In the genomic region with DNA sequence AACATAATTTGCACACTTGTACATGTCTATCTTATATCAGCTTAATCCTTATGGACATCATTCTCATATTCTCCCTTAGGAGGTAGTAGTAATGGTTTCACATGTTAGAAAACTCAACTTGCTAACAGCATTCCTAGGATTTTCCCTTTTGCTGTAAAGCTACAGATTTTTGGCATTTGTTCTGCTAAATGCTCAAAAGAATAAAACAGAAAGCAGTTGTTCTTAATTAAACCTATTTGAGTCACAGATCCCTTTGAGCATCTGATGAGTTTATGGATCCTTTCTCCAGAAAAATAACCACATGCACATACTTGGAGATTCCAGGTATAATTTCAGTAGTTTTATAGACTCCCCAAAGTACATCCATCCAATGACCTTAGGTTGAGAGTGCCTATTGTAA, we compare ENCODE assay signal across 23 cellular contexts.
DNase-seq lines count a peak whose midpoint lies in the region; ATAC-seq, FAIRE-seq and TF ChIP-seq lines count a peak whose summit lies in the region.
"Had no signal": no experiment of that assay in that cellular context is flagged by ENCODE, and none has a peak within 500 bp of the region (broad histone marks: within the 10 kb centered on the region; RNA-seq: fewer than 3 reads in every experiment).

No MANE protein-coding gene starts in this region.

- intact Hi-C loops in vagina (cut with DNase I), result no loop called here

- peak; percentile 68 for FAIRE-seq in endometrium (lab: Jason Lieb, UNC)
- FAIRE-seq: A549 had no signal

- no peaks in the 10 kb centered on the region for H3K79me1 ChIP-seq in mesenchymal stem cell (replicated peaks; ENCODE audit: low read length, poor library complexity, severe bottlenecking)

- H3F3A ChIP-seq in GM23338 (replicated peaks; ENCODE audit: low read depth), result no peaks in the 10 kb centered on the region

- H3K14ac ChIP-seq in mesenchymal stem cell (ENCODE audit: low read length in 2 of 2), result no peak overlapping the region

- POLR2A ChIA-PET in activated CD4-positive, alpha-beta memory T cell treated with anti-CD3 and anti-CD28 coated beads, Interleukin-2, amount 10 ng/mL, durations not matched to agents 7 days and 5 days (lab: Charles Lee), result no interaction called here

- H3K18ac ChIP-seq in mesenchymal stem cell (ENCODE audit: low read depth in 1 of 2, low read length in 2 of 2), result no peak overlapping the region

- H3K9me2 ChIP-seq in GM23338 (ENCODE audit: insufficient read depth), result no peaks in the 10 kb centered on the region

- DNase-seq in AG20443 (ENCODE audit: low spot score), result peak; percentile 26
- no peak for DNase-seq in GM23338 (ENCODE audit: low spot score)
- no peak for DNase-seq in mesenchymal stem cell
- DNase-seq in NCI-H226, result no peak
- DNase-seq in activated CD4-positive, alpha-beta memory T cell treated with anti-CD3 and anti-CD28 coated beads, Interleukin-2, amount 10 ng/mL, durations not matched to agents 7 days and 5 days, result no peak
- no peak for DNase-seq in vagina (ENCODE audit: extremely low spot score in 2 of 2)
- DNase-seq: AML-193; Calu3; CD8-positive, alpha-beta memory T cell; DMS153; GDM1; H9; MV-4-11; NCI-H1105 treated with DMSO at 0.1 percent for 48 hours; NCI-H2029 treated with DMSO at 0.1 percent for 48 hours; NCI-H345; NCI-H524 treated with DMSO at 0.1 percent for 48 hours; NCI-H82 had no signal

- H3K4ac ChIP-seq in mesenchymal stem cell (ENCODE audit: low read depth in 1 of 2, low read length in 2 of 2), result peak overlapping the region in 1 of 2 experiments; percentile 58

- no peak for TF ChIP-seq POLR2A in vagina (IDR thresholded peaks at IDR 0.05)

- no peaks in the 10 kb centered on the region for H3K9me3 Mint-ChIP-seq in GM23338
- no peaks in the 10 kb centered on the region for H3K9me3 Mint-ChIP-seq in activated CD4-positive, alpha-beta memory T cell treated with anti-CD3 and anti-CD28 coated beads, Interleukin-2, amount 10 ng/mL, durations not matched to agents 7 days and 5 days
- H3K9me3 Mint-ChIP-seq: CD8-positive, alpha-beta memory T cell; H9 had no signal

- H3K27ac Mint-ChIP-seq in GM23338, result no peak overlapping the region
- H3K27ac Mint-ChIP-seq in activated CD4-positive, alpha-beta memory T cell treated with anti-CD3 and anti-CD28 coated beads, Interleukin-2, amount 10 ng/mL, durations not matched to agents 7 days and 5 days, result no peak overlapping the region
- H3K27ac Mint-ChIP-seq: CD8-positive, alpha-beta memory T cell; H9; IgD-negative memory B cell had no signal

- H2BK120ac ChIP-seq in mesenchymal stem cell (ENCODE audit: low read depth, low read length), result no peak overlapping the region

- no peaks in the 10 kb centered on the region for H4K20me1 ChIP-seq in GM23338 (replicated peaks; ENCODE audit: insufficient read depth)

- ATAC-seq in GM23338, result no peak
- ATAC-seq: A549, Panc1 had no signal

- H3K4me1 Mint-ChIP-seq in GM23338, result no peaks in the 10 kb centered on the region
- H3K4me1 Mint-ChIP-seq in activated CD4-positive, alpha-beta memory T cell treated with anti-CD3 and anti-CD28 coated beads, Interleukin-2, amount 10 ng/mL, durations not matched to agents 7 days and 5 days, result no peaks in the 10 kb centered on the region
- H3K4me1 Mint-ChIP-seq: CD8-positive, alpha-beta memory T cell had no signal

- H3K36me3 Mint-ChIP-seq in GM23338 (ENCODE audit: low read depth), result no peaks in the 10 kb centered on the region
- H3K36me3 Mint-ChIP-seq in activated CD4-positive, alpha-beta memory T cell treated with anti-CD3 and anti-CD28 coated beads, Interleukin-2, amount 10 ng/mL, durations not matched to agents 7 days and 5 days (ENCODE audit: low read depth), result no peaks in the 10 kb centered on the region
- H3K36me3 Mint-ChIP-seq: CD8-positive, alpha-beta memory T cell; IgD-negative memory B cell had no signal

- H3K4me2 ChIP-seq in GM23338 (no peak overlapping the region), mesenchymal stem cell (ENCODE audit: low read length, poor library complexity, severe bottlenecking) (no peak overlapping the region)
- H3K4me2 ChIP-seq: A549 had no signal

- H3K27me3 Mint-ChIP-seq in GM23338 (ENCODE audit: insufficient read depth, low read depth, poor library complexity), result no peaks in the 10 kb centered on the region
- H3K27me3 Mint-ChIP-seq in activated CD4-positive, alpha-beta memory T cell treated with anti-CD3 and anti-CD28 coated beads, Interleukin-2, amount 10 ng/mL, durations not matched to agents 7 days and 5 days, result peaks cover 2% of the 10 kb centered on the region

- H3K4me1 ChIP-seq in GM23338 (ENCODE audit: insufficient read depth), result no peaks in the 10 kb centered on the region
- H3K4me1 ChIP-seq in mesenchymal stem cell (ENCODE audit: control insufficient read depth, insufficient read depth, low read depth, low read length), result no peaks in the 10 kb centered on the region
- no peaks in the 10 kb centered on the region for H3K4me1 ChIP-seq in vagina

- H3K27me3 ChIP-seq in GM23338 (ENCODE audit: insufficient read depth) (no peaks in the 10 kb centered on the region), mesenchymal stem cell (ENCODE audit: control insufficient read depth in 1 of 2, insufficient read depth in 1 of 2, low read length in 2 of 2) (no peaks in the 10 kb centered on the region), vagina (no peaks in the 10 kb centered on the region)

- no peak overlapping the region for H3K4me3 Mint-ChIP-seq in GM23338
- H3K4me3 Mint-ChIP-seq in activated CD4-positive, alpha-beta memory T cell treated with anti-CD3 and anti-CD28 coated beads, Interleukin-2, amount 10 ng/mL, durations not matched to agents 7 days and 5 days, result no peak overlapping the region
- H3K4me3 Mint-ChIP-seq: CD8-positive, alpha-beta memory T cell; H9; IgD-negative memory B cell had no signal

- H2BK12ac ChIP-seq in mesenchymal stem cell (ENCODE audit: low read length in 2 of 2), result peak overlapping the region; percentile 71 to 90

- H3K23ac ChIP-seq in mesenchymal stem cell (ENCODE audit: low read length in 2 of 2), result no peak overlapping the region

- H3K27ac ChIP-seq in GM23338 (ENCODE audit: low read depth) (no peak overlapping the region), mesenchymal stem cell (ENCODE audit: low read length, poor library complexity, severe bottlenecking) (no peak overlapping the region), vagina (no peak overlapping the region)
- H3K27ac ChIP-seq: C4-2B had no signal

- H3K9me3 ChIP-seq in mesenchymal stem cell (ENCODE audit: control insufficient read depth, low read length), result no peaks in the 10 kb centered on the region
- no peaks in the 10 kb centered on the region for H3K9me3 ChIP-seq in vagina
- H3K9me3 ChIP-seq: A549 had no signal

- H2BK5ac ChIP-seq in mesenchymal stem cell (ENCODE audit: low read depth, low read length, poor library complexity, severe bottlenecking), result no peak overlapping the region

- TF ChIP-seq CTCF in GM23338 (conservative IDR thresholded peaks at IDR 0.05; ENCODE audit: low read depth in 2 of 2) (no peak), vagina (IDR thresholded peaks at IDR 0.05) (no peak)

- no peaks in the 10 kb centered on the region for H3K79me2 ChIP-seq in GM23338 (replicated peaks; ENCODE audit: insufficient read depth)

- H3K4me3 ChIP-seq in GM23338, result no peak overlapping the region
- H3K4me3 ChIP-seq in mesenchymal stem cell (ENCODE audit: insufficient read depth in 1 of 2, low read depth in 1 of 2, low read length in 2 of 2), result no peak overlapping the region
- no peak overlapping the region for H3K4me3 ChIP-seq in vagina
- H3K4me3 ChIP-seq: A549 had no signal

- H2BK15ac ChIP-seq in mesenchymal stem cell (ENCODE audit: low read depth, poor library complexity, severe bottlenecking), result no peak overlapping the region

- H2AK5ac ChIP-seq in mesenchymal stem cell (ENCODE audit: low read length, severe bottlenecking), result no peak overlapping the region

- H4K8ac ChIP-seq in mesenchymal stem cell (ENCODE audit: low read length), result no peak overlapping the region

- no peak overlapping the region for H3K9ac ChIP-seq in mesenchymal stem cell (ENCODE audit: low read length)

- H2AFZ ChIP-seq in GM23338, result 0 out of 2 replicates have a peak overlapping the region, but pooled peaks have one; percentile 23
- no peak overlapping the region for H2AFZ ChIP-seq in mesenchymal stem cell (ENCODE audit: low read depth, low read length)

- CTCF ChIA-PET in activated CD4-positive, alpha-beta memory T cell treated with anti-CD3 and anti-CD28 coated beads, Interleukin-2, amount 10 ng/mL, durations not matched to agents 7 days and 5 days (lab: Charles Lee), result no interaction called here

- H3K36me3 ChIP-seq in GM23338 (ENCODE audit: insufficient read depth) (no peaks in the 10 kb centered on the region), mesenchymal stem cell (ENCODE audit: control insufficient read depth in 1 of 2, insufficient read depth in 2 of 2, low read depth in 1 of 2, low read length in 2 of 2) (no peaks in the 10 kb centered on the region), vagina (no peaks in the 10 kb centered on the region)

- H4K91ac ChIP-seq in mesenchymal stem cell (ENCODE audit: low read length), result no peak overlapping the region

TF ChIP-seq in GM23338, 12 proteins besides CTCF, POLR2A, EP300 and RAD21 (continues in another document):
- no peak for TF ChIP-seq EZH2 (IDR thresholded peaks at IDR 0.05; ENCODE audit: low read depth, unreplicated experiment)
- no peak for TF ChIP-seq EZH2phosphoT487 (IDR thresholded peaks at IDR 0.05; ENCODE audit: unreplicated experiment)
- no peak for TF ChIP-seq JUNB (IDR thresholded peaks at IDR 0.05; ENCODE audit: unreplicated experiment)
- no peak for TF ChIP-seq NANOG (IDR thresholded peaks at IDR 0.05; ENCODE audit: borderline replicate concordance)
